ENCODE assay signal across 8 cellular contexts in genomic region chr9:134778841-134779411, GRCh38.
A peak's percentile ranks its signal among the peaks of the same experiment; 100 is the strongest.
DNase-seq lines count a peak whose midpoint lies in the region; ATAC-seq and TF ChIP-seq lines count a peak whose summit lies in the region.

No MANE protein-coding gene starts in this region.

- H3K36me3 Mint-ChIP-seq in activated CD4-positive, alpha-beta memory T cell treated with anti-CD3 and anti-CD28 coated beads, Interleukin-2, amount 10 ng/mL, durations not matched to agents 7 days and 5 days (ENCODE audit: low read depth), result no peaks in the 10 kb centered on the region

- peak; percentile 94 for TF ChIP-seq CTCF in BE2C (IDR thresholded peaks at IDR 0.05; ENCODE audit: low read depth, low read length)
- TF ChIP-seq CTCF in adrenal gland (IDR thresholded peaks at IDR 0.05), result peak; percentile 47 to 76 (median 64)

- POLR2A ChIA-PET in activated CD4-positive, alpha-beta memory T cell treated with anti-CD3 and anti-CD28 coated beads, Interleukin-2, amount 10 ng/mL, durations not matched to agents 7 days and 5 days (lab: Charles Lee), result no interaction called here

- CTCF ChIA-PET in activated CD4-positive, alpha-beta memory T cell treated with anti-CD3 and anti-CD28 coated beads, Interleukin-2, amount 10 ng/mL, durations not matched to agents 7 days and 5 days (lab: Charles Lee), result no interaction called here

- no peaks in the 10 kb centered on the region for H3K27me3 Mint-ChIP-seq in activated CD4-positive, alpha-beta memory T cell treated with anti-CD3 and anti-CD28 coated beads, Interleukin-2, amount 10 ng/mL, durations not matched to agents 7 days and 5 days

- no peak overlapping the region for H3K4me3 ChIP-seq in BE2C (ENCODE audit: low read depth, low read length)
- H3K4me3 ChIP-seq in adrenal gland, result no peak overlapping the region

- H3K4me1 ChIP-seq in BE2C (peaks cover 7% of the 10 kb centered on the region), adrenal gland (replicated peaks in 1 of 2) (peaks cover 0 to 7% of the 10 kb centered on the region in 2 donors)

- WGBS in adrenal gland, 4 donors, result 32 to 48% (median 37%) methylated on average over 8 to 17 of the region's 17 CpGs

- no peak for ATAC-seq in HG03196 (IDR thresholded peaks at IDR 0.05; ENCODE audit: unreplicated experiment)

- H3K4me1 Mint-ChIP-seq in activated CD4-positive, alpha-beta memory T cell treated with anti-CD3 and anti-CD28 coated beads, Interleukin-2, amount 10 ng/mL, durations not matched to agents 7 days and 5 days, result no peaks in the 10 kb centered on the region

- no peak for TF ChIP-seq POLR2A in adrenal gland (IDR thresholded peaks at IDR 0.05)

- H3K27me3 ChIP-seq in BE2C (no peaks in the 10 kb centered on the region), adrenal gland (no peaks in the 10 kb centered on the region)

- no peaks in the 10 kb centered on the region for H3K9me3 ChIP-seq in BE2C
- H3K9me3 ChIP-seq in adrenal gland (replicated peaks in 1 of 3), result no peaks in the 10 kb centered on the region

- H3K4me3 Mint-ChIP-seq in activated CD4-positive, alpha-beta memory T cell treated with anti-CD3 and anti-CD28 coated beads, Interleukin-2, amount 10 ng/mL, durations not matched to agents 7 days and 5 days, result no peak overlapping the region

- intact Hi-C loops in adrenal gland (cut with DNase I), result loop anchor here (10.0 kb wide), 2 partner anchors 186 to 206 kb away; no protein-coding TSS in a partner anchor

- no peaks in the 10 kb centered on the region for H3K36me3 ChIP-seq in BE2C
- peaks cover 0 to 13% of the 10 kb centered on the region in 2 donors for H3K36me3 ChIP-seq in adrenal gland (replicated peaks in 1 of 2)

- no peaks in the 10 kb centered on the region for H3K9me3 Mint-ChIP-seq in activated CD4-positive, alpha-beta memory T cell treated with anti-CD3 and anti-CD28 coated beads, Interleukin-2, amount 10 ng/mL, durations not matched to agents 7 days and 5 days

- H3K27ac Mint-ChIP-seq in activated CD4-positive, alpha-beta memory T cell treated with anti-CD3 and anti-CD28 coated beads, Interleukin-2, amount 10 ng/mL, durations not matched to agents 7 days and 5 days, result no peak overlapping the region

- DNase-seq in BE2C (peak; percentile 85), HT-29 (ENCODE audit: low spot score) (peak; percentile 63), adrenal gland (peak; percentile 68 to 93 (median 88)), hypothalamus (lab: John Stamatoyannopoulos, UW) (peak in 33 of 51 donors; percentile 4 to 66 (median 31)), activated gamma-delta T cell treated with Interleukin-2 at 50 U/mL for 16 hours (no peak)
- DNase-seq in activated CD4-positive, alpha-beta memory T cell treated with anti-CD3 and anti-CD28 coated beads, Interleukin-2, amount 10 ng/mL, durations not matched to agents 7 days and 5 days, result no peak

- H3K27ac ChIP-seq in adrenal gland, result no peak overlapping the region
- peak overlapping the region; percentile 61 for H3K27ac ChIP-seq in temporal lobe (ENCODE audit: low read depth, low read length)

Comparison
In these comparisons a context has a peak if more than half of its experiments do, and no peak if none do; other contexts are left out.
1. DNase-seq: peak in BE2C (single experiment), HT-29 (single experiment), adrenal gland (7 of 7) and hypothalamus (33 of 51); none in activated CD4-positive, alpha-beta memory T cell treated with anti-CD3 and anti-CD28 coated beads, Interleukin-2, amount 10 ng/mL, durations not matched to agents 7 days and 5 days (single experiment) and activated gamma-delta T cell treated with Interleukin-2 at 50 U/mL for 16 hours (single experiment).